ENCODE assay signal across 1 cellular context in the genomic region with DNA sequence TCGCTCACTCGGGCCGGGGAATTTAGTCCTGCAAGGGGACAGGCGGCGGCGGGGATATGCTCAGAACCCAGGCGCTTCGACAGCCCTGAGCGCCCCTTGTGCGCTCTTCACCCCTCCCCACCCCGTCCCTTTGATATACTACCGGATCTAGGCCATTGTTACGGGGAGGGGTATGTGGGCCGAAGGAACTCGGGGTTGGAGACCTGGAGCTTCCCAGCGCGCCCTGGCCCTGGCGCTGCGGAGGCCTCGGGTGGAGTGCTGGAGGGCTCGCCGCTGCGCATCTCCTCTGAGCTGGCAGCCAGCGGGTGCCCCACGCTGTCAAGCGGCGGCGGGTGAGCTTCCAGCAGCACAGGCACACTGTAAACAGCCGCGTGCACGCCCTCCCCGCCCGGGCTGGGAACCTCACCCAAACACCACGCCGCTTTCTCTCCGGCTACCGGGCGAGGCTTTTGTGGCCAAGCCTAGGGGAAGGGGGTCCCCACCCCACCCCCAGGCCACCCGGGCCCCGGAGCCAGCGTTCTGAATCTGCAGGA.
TF ChIP-seq lines count a peak whose summit lies in the region.

No MANE protein-coding gene starts in this region.

TF ChIP-seq in GM23338, 12 proteins besides CTCF, POLR2A, EP300 and RAD21 (continued from another document):
- TF ChIP-seq ZNF114 (CRISPR knock-in tag; IDR thresholded peaks at IDR 0.05), result no peak
- TF ChIP-seq STAT1 (IDR thresholded peaks at IDR 0.05; ENCODE audit: unreplicated experiment), result no peak
- TF ChIP-seq EZH2phosphoT487 (IDR thresholded peaks at IDR 0.05; ENCODE audit: unreplicated experiment), result no peak
- no peak for TF ChIP-seq CREB1 (CRISPR knock-in tag; IDR thresholded peaks at IDR 0.05; ENCODE audit: low read depth)
- no peak for TF ChIP-seq ZNF462 (CRISPR knock-in tag; IDR thresholded peaks at IDR 0.05)
- TF ChIP-seq ZNF331 (CRISPR knock-in tag; IDR thresholded peaks at IDR 0.05; ENCODE audit: low read depth), result no peak
- no peak for TF ChIP-seq NANOG (IDR thresholded peaks at IDR 0.05; ENCODE audit: borderline replicate concordance)
- TF ChIP-seq POLR2AphosphoS5 (IDR thresholded peaks at IDR 0.05; ENCODE audit: low read depth), result no peak
- TF ChIP-seq JUNB (IDR thresholded peaks at IDR 0.05; ENCODE audit: unreplicated experiment), result no peak
